ENCODE assay signal across 8 cellular contexts in genomic region chr17:7001562-7001961, GRCh38. TPM values are rescaled to one million over a fixed set of nuclear protein-coding genes. Genes with fewer than 3 reads are reported as not detected.
A peak's percentile ranks its signal among the peaks of the same experiment; 100 is the strongest.
DNase-seq lines count a peak whose midpoint lies in the region; ATAC-seq, FAIRE-seq and TF ChIP-seq lines count a peak whose summit lies in the region.

No MANE protein-coding gene starts in this region.

- intact Hi-C loops in HCT116 (cut with micrococcal nuclease) = loop anchor here (1.0 kb wide), 1 partner anchor 335 kb away; no protein-coding TSS in a partner anchor

- H2AFZ ChIP-seq in HCT116 (ENCODE audit: low read depth, low read length, poor library complexity, severe bottlenecking) = no peak overlapping the region

- H4K20me1 ChIP-seq in HCT116 (ENCODE audit: insufficient read depth) = peaks cover 4% of the 10 kb centered on the region; the same call in 1 of the 2 replicates

- ATAC-seq in HCT116 (peak; percentile 51; the same call in 1 of the 2 replicates), HG02623 (IDR thresholded peaks at IDR 0.05; ENCODE audit: unreplicated experiment) (no peak)
- no peak for ATAC-seq in stimulated activated naive B cell treated with anti-CD40 and anti-IgM and Interleukin-4, amounts not matched to agents 10 μg/mL and 1 μg/mL and 100 μg/mL, for 72 hours (replicated peaks)

- H3K27me3 Mint-ChIP-seq in stimulated activated naive B cell treated with anti-CD40 and anti-IgM and Interleukin-4, amounts not matched to agents 10 μg/mL and 1 μg/mL and 100 μg/mL, for 72 hours = no peaks in the 10 kb centered on the region

- TF ChIP-seq POLR2A in HCT116 (IDR thresholded peaks at IDR 0.05; ENCODE audit: borderline replicate concordance, extremely low read depth, insufficient read depth, insufficient read length) = no peak

- peaks cover 26 to 28% of the 10 kb centered on the region in 2 donors for H3K4me1 Mint-ChIP-seq in stimulated activated naive B cell treated with anti-CD40 and anti-IgM and Interleukin-4, amounts not matched to agents 10 μg/mL and 1 μg/mL and 100 μg/mL, for 72 hours

- peaks cover 44 to 68% of the 10 kb centered on the region in 2 donors for H3K36me3 Mint-ChIP-seq in stimulated activated naive B cell treated with anti-CD40 and anti-IgM and Interleukin-4, amounts not matched to agents 10 μg/mL and 1 μg/mL and 100 μg/mL, for 72 hours

- no peak overlapping the region for H3K4me3 ChIP-seq in AG04450 (ENCODE audit: low read depth, low read length)
- H3K4me3 ChIP-seq in HCT116 (replicated peaks in 1 of 2; ENCODE audit: low read depth in 1 of 2, low read length in 2 of 2) = no peak overlapping the region
- no peak overlapping the region for H3K4me3 ChIP-seq in kidney epithelial cell (ENCODE audit: low read depth, low read length)

- no peaks in the 10 kb centered on the region for H3K9me2 ChIP-seq in HCT116 (ENCODE audit: insufficient read depth)

- RAD21 ChIA-PET in HCT116 (lab: Charles Lee; ENCODE audit: low non-redundant PET in 1 of 2, low total read pairs in 2 of 2, uncharacterized antibody in 2 of 2, unreplicated experiment in 2 of 2) = no interaction called here

- H3K9ac ChIP-seq in HCT116 (ENCODE audit: low read length) = no peak overlapping the region

- no peak overlapping the region for H3K27ac Mint-ChIP-seq in stimulated activated naive B cell treated with anti-CD40 and anti-IgM and Interleukin-4, amounts not matched to agents 10 μg/mL and 1 μg/mL and 100 μg/mL, for 72 hours

- DNase-seq in AG04450 (ENCODE audit: low read depth, low spot score) (no peak), HCT116 (ENCODE audit: low read depth, low spot score) (no peak), kidney epithelial cell (ENCODE audit: low read depth) (no peak), HTR-8/SVneo (ENCODE audit: insufficient read length, low spot score) (no peak), Kasumi-1 (lab: John Stamatoyannopoulos, UW) (no peak)
- DNase-seq in activated effector memory CD4-positive, alpha-beta T cell treated with Interleukin-2 at 50 U/mL for 16 hours = peak; percentile 33
- DNase-seq in stimulated activated naive B cell treated with anti-CD40 and anti-IgM and Interleukin-4, amounts not matched to agents 10 μg/mL and 1 μg/mL and 100 μg/mL, for 72 hours = no peak

- peaks cover 11 to 14% of the 10 kb centered on the region in 2 experiments; a peak in 3 of 4 replicates for H3K36me3 ChIP-seq in HCT116 (ENCODE audit: control insufficient read depth in 1 of 2, insufficient read depth in 2 of 2, low read length in 2 of 2)
- no peaks in the 10 kb centered on the region for H3K36me3 ChIP-seq in kidney epithelial cell (ENCODE audit: control insufficient read depth, insufficient read depth, low read length)

- BruUV-seq in HCT116 (replicated peaks; lab: Mats Ljungman, UMichigan) = no TSS peak

- TF ChIP-seq RAD21 in HCT116 (IDR thresholded peaks at IDR 0.05; ENCODE audit: low read depth) = peak; percentile 36; the same call in 1 of the 2 replicates

- peak; percentile 62 for TF ChIP-seq CTCF in AG04450 (IDR thresholded peaks at IDR 0.05; ENCODE audit: low read depth, low read length)
- TF ChIP-seq CTCF in HCT116 (IDR thresholded peaks at IDR 0.05 in 2 of 3, conservative IDR thresholded peaks at IDR 0.05 in 1 of 3; ENCODE audit: borderline replicate concordance in 1 of 3, insufficient read depth in 1 of 3, low read depth in 2 of 3, low read length in 2 of 3) = peak; percentile 27 to 67 (median 60); a peak in 5 of 6 replicates
- peak; percentile 57 for TF ChIP-seq CTCF in kidney epithelial cell (IDR thresholded peaks at IDR 0.05; ENCODE audit: insufficient read depth, low read length, poor library complexity, severe bottlenecking)

- no peak overlapping the region for H3K27ac ChIP-seq in AG04450 (ENCODE audit: low read depth, low read length)
- H3K27ac ChIP-seq in HCT116 (ENCODE audit: low read depth, low read length) = no peak overlapping the region

- H3K4me2 ChIP-seq in HCT116 (ENCODE audit: low read length) = no peak overlapping the region

- no peaks in the 10 kb centered on the region; the same call in 1 of the 2 replicates for H3K79me2 ChIP-seq in HCT116 (ENCODE audit: insufficient read depth, low read length)

- no peak overlapping the region for H3K4me3 Mint-ChIP-seq in stimulated activated naive B cell treated with anti-CD40 and anti-IgM and Interleukin-4, amounts not matched to agents 10 μg/mL and 1 μg/mL and 100 μg/mL, for 72 hours

- H3K9me3 Mint-ChIP-seq in stimulated activated naive B cell treated with anti-CD40 and anti-IgM and Interleukin-4, amounts not matched to agents 10 μg/mL and 1 μg/mL and 100 μg/mL, for 72 hours = no peaks in the 10 kb centered on the region

- FAIRE-seq in HTR-8/SVneo (lab: Jason Lieb, UNC) = no peak

- POLR2A ChIA-PET in AG04450 (lab: Yijun Ruan, JAX) = no interaction called here
- POLR2A ChIA-PET in HCT116 (lab: Charles Lee) = no interaction called here

- H3K27me3 ChIP-seq in AG04450 (ENCODE audit: control insufficient read depth, insufficient read depth, low read length) (no peaks in the 10 kb centered on the region), HCT116 (ENCODE audit: insufficient read depth, low read length) (no peaks in the 10 kb centered on the region), kidney epithelial cell (ENCODE audit: control insufficient read depth, insufficient read depth, low read length) (peaks cover 3% of the 10 kb centered on the region)

- H3K4me1 ChIP-seq in HCT116 (ENCODE audit: control insufficient read depth in 1 of 2, insufficient read depth in 2 of 2, low read length in 2 of 2) = no peaks in the 10 kb centered on the region

- CTCF ChIA-PET in AG04450 (lab: Charles Lee) (interaction anchor here (4.9 to 7.8 kb wide), 3 partner anchors 20 to 91 kb away, joined by 28 to 218 read pairs (median 175); no protein-coding TSS in a partner anchor), HCT116 (lab: Charles Lee) (interaction anchor here (3.4 kb wide), 1 partner anchor 158 kb away, joined by 84 read pairs; no protein-coding TSS in a partner anchor)

- peaks cover 4% of the 10 kb centered on the region; the same call in 1 of the 2 replicates for H3K9me3 ChIP-seq in AG04450 (ENCODE audit: control insufficient read depth, insufficient read depth, low read length)
- no peaks in the 10 kb centered on the region for H3K9me3 ChIP-seq in HCT116 (ENCODE audit: control insufficient read depth in 1 of 2, insufficient read depth in 1 of 2, low read depth in 1 of 2, low read length in 2 of 2)

TF ChIP-seq in HCT116, 20 proteins besides CTCF, POLR2A, EP300 and RAD21:
- TF ChIP-seq EGR1 (IDR thresholded peaks at IDR 0.05; ENCODE audit: low read depth) (no peak), EZH2phosphoT487 (IDR thresholded peaks at IDR 0.05; ENCODE audit: borderline replicate concordance) (no peak), CBX3 (IDR thresholded peaks at IDR 0.05; ENCODE audit: low read depth) (no peak), SRF (IDR thresholded peaks at IDR 0.05; ENCODE audit: low read depth) (no peak), ZNF274 (IDR thresholded peaks at IDR 0.05; ENCODE audit: low read depth, low read length) (no peak), ZFX (IDR thresholded peaks at IDR 0.05) (no peak), MAX (IDR thresholded peaks at IDR 0.05) (no peak)
- TF ChIP-seq, protein P1, sequence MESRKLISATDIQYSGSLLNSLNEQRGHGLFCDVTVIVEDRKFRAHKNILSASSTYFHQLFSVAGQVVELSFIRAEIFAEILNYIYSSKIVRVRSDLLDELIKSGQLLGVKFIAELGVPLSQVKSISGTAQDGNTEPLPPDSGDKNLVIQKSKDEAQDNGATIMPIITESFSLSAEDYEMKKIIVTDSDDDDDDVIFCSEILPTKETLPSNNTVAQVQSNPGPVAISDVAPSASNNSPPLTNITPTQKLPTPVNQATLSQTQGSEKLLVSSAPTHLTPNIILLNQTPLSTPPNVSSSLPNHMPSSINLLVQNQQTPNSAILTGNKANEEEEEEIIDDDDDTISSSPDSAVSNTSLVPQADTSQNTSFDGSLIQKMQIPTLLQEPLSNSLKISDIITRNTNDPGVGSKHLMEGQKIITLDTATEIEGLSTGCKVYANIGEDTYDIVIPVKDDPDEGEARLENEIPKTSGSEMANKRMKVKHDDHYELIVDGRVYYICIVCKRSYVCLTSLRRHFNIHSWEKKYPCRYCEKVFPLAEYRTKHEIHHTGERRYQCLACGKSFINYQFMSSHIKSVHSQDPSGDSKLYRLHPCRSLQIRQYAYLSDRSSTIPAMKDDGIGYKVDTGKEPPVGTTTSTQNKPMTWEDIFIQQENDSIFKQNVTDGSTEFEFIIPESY (IDR thresholded peaks at IDR 0.05; ENCODE audit: extremely low read depth, insufficient replicate concordance, low read length) = no peak
TF ChIP-seq in HCT116: peak in this region for 0.

RNA-seq across cellular contexts. Expression of gene ALOX12, which starts 5.7 kb away (rescaled TPM):
- not detected in 2 replicates for polyA plus RNA-seq in AG04450 (2011; rRNA removed)
- not detected in 2 replicates for polyA minus RNA-seq in AG04450 (2011; rRNA and poly(A)+ RNA removed)
- total RNA-seq in HCT116 (2021; ENCODE audit: unreplicated experiment) = not detected
- 0.15 and 0.21 TPM in 2 replicates for polyA plus RNA-seq in HCT116 (2012)
- total RNA-seq in kidney epithelial cell = 1.4 and 1.7 TPM in 2 replicates

RNA-seq across cellular contexts. Expression of gene RNASEK, which starts 10.9 kb away (rescaled TPM):
- polyA plus RNA-seq in AG04450 (2011; rRNA removed) = 240 and 332 TPM in 2 replicates
- polyA minus RNA-seq in AG04450 (2011; rRNA and poly(A)+ RNA removed) = 85.9 and 117 TPM in 2 replicates
- total RNA-seq in HCT116 (2021; ENCODE audit: unreplicated experiment) (160 TPM), kidney epithelial cell (375 and 389 TPM in 2 replicates)
- 173 and 253 TPM in 2 replicates for polyA plus RNA-seq in HCT116 (2012)

RNA-seq across cellular contexts. Expression of gene BCL6B, which starts 21.3 kb away (rescaled TPM):
- 0.02 TPM in 1 of 2 replicates, not detected in the other for polyA plus RNA-seq in AG04450 (2011; rRNA removed)
- polyA minus RNA-seq in AG04450 (2011; rRNA and poly(A)+ RNA removed) = not detected in 2 replicates
- total RNA-seq in HCT116 (2021; ENCODE audit: unreplicated experiment) (0.57 TPM), kidney epithelial cell (0.08 TPM in 1 of 2 replicates, not detected in the other)
- 0.27 and 0.31 TPM in 2 replicates for polyA plus RNA-seq in HCT116 (2012)

RNA-seq across cellular contexts. Expression of gene SLC16A13, which starts 34.3 kb away (rescaled TPM):
- 1.5 and 1.7 TPM in 2 replicates for polyA plus RNA-seq in AG04450 (2011; rRNA removed)
- 1.8 and 2.4 TPM in 2 replicates for polyA minus RNA-seq in AG04450 (2011; rRNA and poly(A)+ RNA removed)
- total RNA-seq in HCT116 (2021; ENCODE audit: unreplicated experiment) = 6.8 TPM
- 3.4 and 4.7 TPM in 2 replicates for polyA plus RNA-seq in HCT116 (2012)
- total RNA-seq in kidney epithelial cell = 3.4 and 6.0 TPM in 2 replicates

RNA-seq across cellular contexts. Expression of gene SLC16A11, which starts 42.3 kb away (rescaled TPM):
- not detected in 2 replicates for polyA plus RNA-seq in AG04450 (2011; rRNA removed)
- not detected in 2 replicates for polyA minus RNA-seq in AG04450 (2011; rRNA and poly(A)+ RNA removed)
- total RNA-seq in HCT116 (2021; ENCODE audit: unreplicated experiment) (not detected), kidney epithelial cell (not detected in 2 replicates)
- not detected in 2 replicates for polyA plus RNA-seq in HCT116 (2012)
